In the genomic region with DNA sequence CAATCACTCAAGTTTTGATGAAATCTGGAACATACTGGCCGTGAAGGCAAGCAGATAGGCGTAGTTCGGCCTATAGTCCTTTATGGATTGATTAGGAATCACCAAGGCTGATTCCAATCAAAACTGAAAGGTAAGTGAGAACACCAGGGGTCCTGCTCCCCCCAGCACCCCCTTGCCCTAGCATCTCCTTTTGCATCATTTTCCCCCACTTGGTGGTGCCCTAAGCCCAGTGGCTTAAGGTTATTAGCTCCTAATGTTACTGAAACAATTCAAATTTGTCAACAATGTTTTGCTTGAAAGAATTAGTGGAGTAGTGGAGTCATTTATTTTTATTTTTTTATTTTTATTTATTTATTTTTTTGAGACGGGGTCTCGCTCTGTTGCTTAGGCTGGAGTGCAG, we compare ENCODE assay signal across 1 cellular context.
TF ChIP-seq lines count a peak whose summit lies in the region.

No MANE protein-coding gene starts in this region.

TF ChIP-seq in HCT116, 20 proteins besides CTCF, POLR2A, EP300 and RAD21 (continued from another document):
- TF ChIP-seq MAX (IDR thresholded peaks at IDR 0.05) (no peak), SRF (IDR thresholded peaks at IDR 0.05; ENCODE audit: low read depth) (no peak), ATF3 (IDR thresholded peaks at IDR 0.05) (no peak)
TF ChIP-seq in HCT116: peak in this region for 0.
